Comparison of ENCODE assay signal across 17 cellular contexts in genomic region chr3:7484636-7485035, GRCh38.
"Had no signal": no experiment of that assay in that cellular context is flagged by ENCODE, and none has a peak within 500 bp of the region (broad histone marks: within the 10 kb centered on the region; RNA-seq: fewer than 3 reads in every experiment).

No MANE protein-coding gene starts in this region.

- H3K4me1 ChIP-seq: lower lobe of right lung, prostate gland, right lobe of liver, transverse colon had no signal

- H3K9me3 ChIP-seq: lower lobe of right lung, mucosa of descending colon, prostate gland, right lobe of liver, transverse colon had no signal

- H3K27me3 Mint-ChIP-seq: activated B cell treated with CpG ODN at 0.5 μM for 24 hours; activated CD4-positive, alpha-beta T cell treated with anti-CD3 and anti-CD28 coated beads, Interleukin-2, amount 10 ng/mL, durations not matched to agents 7 days and 5 days; brain; stimulated activated memory B cell treated with anti-CD40 and anti-IgM and Interleukin-4, amounts not matched to agents 10 μg/mL and 1 μg/mL and 100 μg/mL, for 72 hours had no signal

- H3K36me3 ChIP-seq: lower lobe of right lung, prostate gland, right lobe of liver, transverse colon had no signal

- H3K4me3 Mint-ChIP-seq: activated B cell treated with CpG ODN at 0.5 μM for 24 hours; activated CD4-positive, alpha-beta T cell treated with anti-CD3 and anti-CD28 coated beads, Interleukin-2, amount 10 ng/mL, durations not matched to agents 7 days and 5 days; activated naive CD4-positive, alpha-beta T cell treated with anti-CD3 and anti-CD28 coated beads for 36 hours; brain; naive thymus-derived CD8-positive, alpha-beta T cell; stimulated activated memory B cell treated with anti-CD40 and anti-IgM and Interleukin-4, amounts not matched to agents 10 μg/mL and 1 μg/mL and 100 μg/mL, for 72 hours; T-helper 1 cell treated with Interleukin-12 subunit alpha and Interleukin-12 subunit beta and Interleukin-4 antibody, amounts not matched to agents 30 μg/mL and 1 μg/mL, for 36 hours had no signal

- DNase-seq: activated B cell treated with CpG ODN at 0.5 μM for 24 hours; activated CD4-positive, alpha-beta T cell treated with anti-CD3 and anti-CD28 coated beads, Interleukin-2, amount 10 ng/mL, durations not matched to agents 7 days and 5 days; activated CD8-positive, alpha-beta memory T cell treated with anti-CD3 and anti-CD28 coated beads for 24 hours; activated naive CD4-positive, alpha-beta T cell treated with anti-CD3 and anti-CD28 coated beads for 36 hours; left cardiac atrium; lower lobe of right lung; mucosa of descending colon; naive thymus-derived CD8-positive, alpha-beta T cell; nucleus accumbens; right lobe of liver; transverse colon had no signal

- H3K27ac Mint-ChIP-seq: activated B cell treated with CpG ODN at 0.5 μM for 24 hours; activated CD4-positive, alpha-beta T cell treated with anti-CD3 and anti-CD28 coated beads, Interleukin-2, amount 10 ng/mL, durations not matched to agents 7 days and 5 days; activated naive CD4-positive, alpha-beta T cell treated with anti-CD3 and anti-CD28 coated beads for 36 hours; naive thymus-derived CD8-positive, alpha-beta T cell; stimulated activated memory B cell treated with anti-CD40 and anti-IgM and Interleukin-4, amounts not matched to agents 10 μg/mL and 1 μg/mL and 100 μg/mL, for 72 hours; T-helper 1 cell treated with Interleukin-12 subunit alpha and Interleukin-12 subunit beta and Interleukin-4 antibody, amounts not matched to agents 30 μg/mL and 1 μg/mL, for 36 hours had no signal

- H3K4me3 ChIP-seq: hepatocyte, lower lobe of right lung, mucosa of descending colon, prostate gland, right lobe of liver, SK-N-MC, transverse colon had no signal

- H2AFZ ChIP-seq: hepatocyte had no signal

- H3K4me2 ChIP-seq: hepatocyte had no signal

- H3K9me3 Mint-ChIP-seq: activated CD4-positive, alpha-beta T cell treated with anti-CD3 and anti-CD28 coated beads, Interleukin-2, amount 10 ng/mL, durations not matched to agents 7 days and 5 days; activated naive CD4-positive, alpha-beta T cell treated with anti-CD3 and anti-CD28 coated beads for 36 hours; T-helper 1 cell treated with Interleukin-12 subunit alpha and Interleukin-12 subunit beta and Interleukin-4 antibody, amounts not matched to agents 30 μg/mL and 1 μg/mL, for 36 hours had no signal

- H3K27ac ChIP-seq: hepatocyte, lower lobe of right lung, prostate gland, right lobe of liver, SK-N-MC, transverse colon had no signal

- H3K4me1 Mint-ChIP-seq: activated B cell treated with CpG ODN at 0.5 μM for 24 hours; activated CD4-positive, alpha-beta T cell treated with anti-CD3 and anti-CD28 coated beads, Interleukin-2, amount 10 ng/mL, durations not matched to agents 7 days and 5 days; brain; naive thymus-derived CD8-positive, alpha-beta T cell; stimulated activated memory B cell treated with anti-CD40 and anti-IgM and Interleukin-4, amounts not matched to agents 10 μg/mL and 1 μg/mL and 100 μg/mL, for 72 hours had no signal

- H3K79me2 ChIP-seq: hepatocyte had no signal

- ATAC-seq: lower lobe of right lung; mucosa of descending colon; naive thymus-derived CD8-positive, alpha-beta T cell; right lobe of liver; stimulated activated memory B cell treated with anti-CD40 and anti-IgM and Interleukin-4, amounts not matched to agents 10 μg/mL and 1 μg/mL and 100 μg/mL, for 72 hours had no signal

- H3K27me3 ChIP-seq: hepatocyte, right lobe of liver, transverse colon had no signal

- H3K36me3 Mint-ChIP-seq: brain; naive thymus-derived CD8-positive, alpha-beta T cell; stimulated activated memory B cell treated with anti-CD40 and anti-IgM and Interleukin-4, amounts not matched to agents 10 μg/mL and 1 μg/mL and 100 μg/mL, for 72 hours had no signal
